ENCODE assay signal across 16 cellular contexts in genomic region chr6:71745525-71745924, GRCh38.
A peak's percentile ranks its signal among the peaks of the same experiment; 100 is the strongest.
DNase-seq lines count a peak whose midpoint lies in the region; ATAC-seq, FAIRE-seq and TF ChIP-seq lines count a peak whose summit lies in the region.
"Had no signal": no experiment of that assay in that cellular context is flagged by ENCODE, and none has a peak within 500 bp of the region (broad histone marks: within the 10 kb centered on the region; RNA-seq: fewer than 3 reads in every experiment).

No MANE protein-coding gene starts in this region.

- H3K27ac ChIP-seq in GM12878 (ENCODE audit: control insufficient read depth, insufficient read depth): no peak overlapping the region

- peak; percentile 87 for ATAC-seq in GM21529 (IDR thresholded peaks at IDR 0.05; ENCODE audit: unreplicated experiment)
- ATAC-seq in HG03442 (IDR thresholded peaks at IDR 0.05; ENCODE audit: unreplicated experiment): peak; percentile 98
- peak; percentile 67 for ATAC-seq in GM12878
- ATAC-seq: right cardiac atrium had no signal

- intact Hi-C loops in GM12878 (cut with micrococcal nuclease; ENCODE audit: unreplicated experiment): no loop called here

- FAIRE-seq in GM12891 (lab: Jason Lieb, UNC) (peak; percentile 48), GM12878 (lab: Jason Lieb, UNC) (peak; percentile 7)
- FAIRE-seq: islet of Langerhans had no signal

- no peaks in the 10 kb centered on the region for H4K20me1 ChIP-seq in GM12878 (ENCODE audit: control insufficient read depth, insufficient read depth)

- no peak overlapping the region for H2AFZ ChIP-seq in GM12878 (ENCODE audit: control insufficient read depth, low read depth, low read length)

- TF ChIP-seq CTCF in GM12878 (IDR thresholded peaks at IDR 0.05 in 2 of 3, conservative IDR thresholded peaks at IDR 0.05 in 1 of 3; ENCODE audit: control insufficient read depth in 2 of 3, extremely low read depth in 1 of 3, insufficient read depth in 1 of 3, low read depth in 3 of 3, low read length in 3 of 3) (no peak), GM20000 (IDR thresholded peaks at IDR 0.05; ENCODE audit: extremely low read depth, missing control alignments) (no peak)

- H3K4me3 ChIP-seq in GM12878: no peak overlapping the region

- TF ChIP-seq POLR2A in GM12891 (IDR thresholded peaks at IDR 0.05; ENCODE audit: low read depth, low read length) (no peak), GM12878 (IDR thresholded peaks at IDR 0.05; ENCODE audit: low read depth, low read length) (no peak)

- no peaks in the 10 kb centered on the region for H3K9me3 ChIP-seq in GM12878 (replicated peaks; ENCODE audit: control insufficient read depth, insufficient read depth, low read length)

- no peak for DNase-seq in GM12891 (ENCODE audit: insufficient read length, low spot score)
- DNase-seq in GM12878 (ENCODE audit: low read depth, low spot score): no peak
- DNase-seq in NCI-H2196 (lab: John Stamatoyannopoulos, UW; ENCODE audit: unreplicated experiment): no peak
- DNase-seq in kidney tubule cell (ENCODE audit: low spot score): no peak
- DNase-seq in NCI-H187 (lab: John Stamatoyannopoulos, UW): no peak
- no peak for DNase-seq in GM20000 (ENCODE audit: low spot score)
- DNase-seq: activated CD4-positive, alpha-beta T cell treated with anti-CD3 and anti-CD28 coated beads, Interleukin-2, amount 10 ng/mL, durations not matched to agents 7 days and 5 days; activated naive CD4-positive, alpha-beta T cell treated with anti-CD3 and anti-CD28 coated beads, Interleukin-2, amount 10 ng/mL, durations not matched to agents 7 days and 5 days; AML-193; Calu3; NCI-H2171 treated with DMSO at 0.1 percent for 48 hours; right cardiac atrium; SHP77 had no signal

- 19% methylated on average over 5 of the region's 5 CpGs for WGBS in GM12878 (ENCODE audit: insufficient coverage, insufficient replicate concordance, low lambda C conversion rate, missing lambda C conversion rate)

- CTCF ChIA-PET in GM12878 (lab: Yijun Ruan, JAX): no interaction called here

- TF ChIP-seq EP300 in GM12878 (IDR thresholded peaks at IDR 0.05; ENCODE audit: borderline replicate concordance in 1 of 2, control insufficient read depth in 1 of 2, low read depth in 2 of 2, low read length in 2 of 2): no peak

- no peak for TF ChIP-seq RAD21 in GM12878 (IDR thresholded peaks at IDR 0.05; ENCODE audit: insufficient read depth, low read depth, low read length)

- in situ Hi-C loops in GM12878 (cut with MboI): no loop called here

- H3K27me3 ChIP-seq in GM12878 (replicated peaks in 1 of 2; ENCODE audit: control insufficient read depth in 2 of 2, insufficient read depth in 2 of 2, low read length in 1 of 2): no peaks in the 10 kb centered on the region

- no peak overlapping the region for H3K9ac ChIP-seq in GM12878 (ENCODE audit: control insufficient read depth, insufficient read depth, low read length)

- H3K36me3 ChIP-seq in GM12878 (ENCODE audit: control insufficient read depth in 2 of 2, insufficient read depth in 2 of 2, low read length in 1 of 2): no peaks in the 10 kb centered on the region

- no TSS peak for BruUV-seq in GM12878 (replicated peaks; lab: Mats Ljungman, UMichigan)

- no peaks in the 10 kb centered on the region for H3K79me2 ChIP-seq in GM12878 (ENCODE audit: control insufficient read depth, insufficient read depth, low read length)

- no peak overlapping the region for H3K4me2 ChIP-seq in GM12878 (ENCODE audit: control insufficient read depth, insufficient read depth)

- POLR2A ChIA-PET in GM12878 (lab: Charles Lee): no interaction called here

- RAD21 ChIA-PET in GM12878 (lab: Charles Lee; ENCODE audit: unreplicated experiment): no interaction called here

- SMC1A ChIA-PET in GM12878 (lab: Charles Lee; ENCODE audit: uncharacterized antibody, unreplicated experiment): interaction anchor here (0.6 kb wide), 1 partner anchor 10 kb away, joined by 3 read pairs; no protein-coding TSS in a partner anchor

- H3K4me1 ChIP-seq in GM12878 (ENCODE audit: control insufficient read depth, insufficient read depth, low read length): no peaks in the 10 kb centered on the region

TF ChIP-seq in GM12891, 5 proteins besides CTCF, POLR2A, EP300 and RAD21:
- no peak for TF ChIP-seq TAF1 (IDR thresholded peaks at IDR 0.05; ENCODE audit: low read depth, low read length)
- TF ChIP-seq POLR2AphosphoS5 (IDR thresholded peaks at IDR 0.05; ENCODE audit: low read depth, low read length): no peak
- TF ChIP-seq PAX5 (IDR thresholded peaks at IDR 0.05; ENCODE audit: insufficient read depth, low read length, severe bottlenecking): no peak
- no peak for TF ChIP-seq POU2F2 (IDR thresholded peaks at IDR 0.05; ENCODE audit: low read depth, low read length)
- no peak for TF ChIP-seq SPI1 (IDR thresholded peaks at IDR 0.05; ENCODE audit: low read depth, low read length)
TF ChIP-seq in GM12891: peak in this region for 0.

TF ChIP-seq in GM12878, 131 proteins besides CTCF, POLR2A, EP300 and RAD21:
- TF ChIP-seq BHLHE40 (IDR thresholded peaks at IDR 0.05; ENCODE audit: borderline replicate concordance in 1 of 2, low read depth in 2 of 2, low read length in 1 of 2) (peak in 1 of 2 experiments; percentile 14; a peak in 1 of 4 replicates), NR2C1 (IDR thresholded peaks at IDR 0.05) (no peak)
